Comparison of ENCODE assay signal across 8 cellular contexts in genomic region chr12:49094104-49094948, GRCh38. TPM values are rescaled to one million over a fixed set of nuclear protein-coding genes. Genes with fewer than 3 reads are reported as not detected.
DNase-seq lines count a peak whose midpoint lies in the region; ATAC-seq and TF ChIP-seq lines count a peak whose summit lies in the region.

Gene DHH, minus strand, starts transcription at chr12:49094801. Its CDS starts 289 bp downstream, at chr12:49094512.

- peak within 1 kb of the TSS in 1 of 2 donors; percentile 36 for H3K27ac Mint-ChIP-seq in natural killer cell treated with Interleukin-12 subunit alpha and Interleukin-12 subunit beta and Interleukin-15 and Interleukin-18, amount 100 ng/mL, for 72 hours

- H3K4me3 Mint-ChIP-seq in natural killer cell treated with Interleukin-12 subunit alpha and Interleukin-12 subunit beta and Interleukin-15 and Interleukin-18, amount 100 ng/mL, for 72 hours: peak within 1 kb of the TSS; percentile 30

- peak within 1 kb of the TSS in 1 of 59 donors; percentile 27 for H3K27ac ChIP-seq in dorsolateral prefrontal cortex

- no peak for ATAC-seq in natural killer cell treated with Interleukin-12 subunit alpha and Interleukin-12 subunit beta and Interleukin-15 and Interleukin-18, amount 100 ng/mL, for 72 hours
- ATAC-seq in HG03521 (IDR thresholded peaks at IDR 0.05; ENCODE audit: unreplicated experiment) (no peak), GM21619 (IDR thresholded peaks at IDR 0.05; ENCODE audit: unreplicated experiment) (no peak), HG03432 (IDR thresholded peaks at IDR 0.05; ENCODE audit: unreplicated experiment) (no peak)

- TF ChIP-seq CTCF in dorsolateral prefrontal cortex (IDR thresholded peaks at IDR 0.05 in 54 of 56, conservative IDR thresholded peaks at IDR 0.05 in 2 of 56; ENCODE audit: low read depth in 1 of 56, partially characterized antibody in 56 of 56): no peak

- H3K4me1 Mint-ChIP-seq in natural killer cell treated with Interleukin-12 subunit alpha and Interleukin-12 subunit beta and Interleukin-15 and Interleukin-18, amount 100 ng/mL, for 72 hours (ENCODE audit: low read depth in 2 of 2): peaks cover 22 to 36% of the 10 kb centered on the region in 2 donors

- DNase-seq in COLO668 (lab: John Stamatoyannopoulos, UW; ENCODE audit: unreplicated experiment) (peak; percentile 27), NCI-H2171 (lab: John Stamatoyannopoulos, UW) (peak; percentile 14), dorsolateral prefrontal cortex (peak in 3 of 10 donors; percentile 16 to 35 (median 31))
- no peak for DNase-seq in natural killer cell treated with Interleukin-12 subunit alpha and Interleukin-12 subunit beta and Interleukin-15 and Interleukin-18, amount 100 ng/mL, for 72 hours (ENCODE audit: low spot score)
- DNase-seq in stimulated activated CD4-positive, alpha-beta T cell treated with anti-CD3 and anti-CD28 coated beads, Interleukin-2, amount 100 ng/mL, for 48 hours: no peak

- intact Hi-C loops in dorsolateral prefrontal cortex (cut with DNase I): no loop called here

- no peaks in the 10 kb centered on the region for H3K9me3 Mint-ChIP-seq in natural killer cell treated with Interleukin-12 subunit alpha and Interleukin-12 subunit beta and Interleukin-15 and Interleukin-18, amount 100 ng/mL, for 72 hours

- H3K27me3 Mint-ChIP-seq in natural killer cell treated with Interleukin-12 subunit alpha and Interleukin-12 subunit beta and Interleukin-15 and Interleukin-18, amount 100 ng/mL, for 72 hours: peaks cover 24 to 32% of the 10 kb centered on the region in 2 donors

- H3K27me3 ChIP-seq in dorsolateral prefrontal cortex: peaks cover 0 to 51% (median 14%) of the 10 kb centered on the region in 45 donors

- H3K4me3 ChIP-seq in dorsolateral prefrontal cortex: peak within 1 kb of the TSS; percentile 6 to 62 (median 42)

- peaks cover 7% of the 10 kb centered on the region for H3K36me3 Mint-ChIP-seq in natural killer cell treated with Interleukin-12 subunit alpha and Interleukin-12 subunit beta and Interleukin-15 and Interleukin-18, amount 100 ng/mL, for 72 hours

RNA-seq across cellular contexts. Expression of gene DHH, which starts in this region (rescaled TPM):
- 1 to 10 TPM in 4 of 120 experiments, under 1 TPM in 103, not detected in 13; 0.11 to 2.5 (median 0.42) TPM for total RNA-seq in dorsolateral prefrontal cortex
- under 1 TPM; 0.24 to 0.31 TPM for total RNA-seq in natural killer cell treated with Interleukin-12 subunit alpha and Interleukin-12 subunit beta and Interleukin-15 and Interleukin-18, amount 100 ng/mL, for 72 hours

Comparison
In these comparisons a context has a peak if more than half of its experiments do, and no peak if none do; other contexts are left out.
1. DNase-seq: peak in COLO668 (single experiment) and NCI-H2171 (single experiment); none in natural killer cell treated with Interleukin-12 subunit alpha and Interleukin-12 subunit beta and Interleukin-15 and Interleukin-18, amount 100 ng/mL, for 72 hours (single experiment) and stimulated activated CD4-positive, alpha-beta T cell treated with anti-CD3 and anti-CD28 coated beads, Interleukin-2, amount 100 ng/mL, for 48 hours (0 of 2).